In the genomic region with DNA sequence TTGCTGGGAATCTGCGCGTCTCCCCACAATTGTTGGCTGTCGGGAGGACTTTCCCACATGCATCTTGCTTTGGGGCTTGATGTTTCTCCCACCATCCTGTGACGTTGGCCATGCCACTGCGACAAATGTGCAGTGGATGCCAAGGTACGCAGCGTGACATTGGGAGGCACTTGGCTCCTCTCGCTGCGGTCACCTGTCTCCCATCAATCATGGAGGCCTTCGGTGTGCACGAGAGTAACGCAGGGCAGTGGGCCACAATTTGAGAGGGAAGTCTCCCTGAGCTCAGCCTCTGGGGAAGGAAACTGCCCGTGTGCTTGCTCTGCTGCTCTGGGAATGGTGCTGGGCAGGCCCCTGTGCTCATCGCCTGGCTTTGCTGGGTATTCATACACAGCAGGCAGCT, we compare ENCODE assay signal across 23 cellular contexts.
A peak's percentile ranks its signal among the peaks of the same experiment; 100 is the strongest.
DNase-seq lines count a peak whose midpoint lies in the region; ATAC-seq and TF ChIP-seq lines count a peak whose summit lies in the region.
"Had no signal": no experiment of that assay in that cellular context is flagged by ENCODE, and none has a peak within 500 bp of the region (broad histone marks: within the 10 kb centered on the region; RNA-seq: fewer than 3 reads in every experiment).

No MANE protein-coding gene starts in this region.

- no peak overlapping the region for H2BK15ac ChIP-seq in H9 (ENCODE audit: low read depth, low read length)

- no peak overlapping the region for H2AFZ ChIP-seq in H9 (ENCODE audit: low read length)

- H4K5ac ChIP-seq in H9 (ENCODE audit: insufficient read length, low read depth, low read length): no peak overlapping the region

- H3K4me1 ChIP-seq in H9 (ENCODE audit: insufficient read depth, low read length) (peaks cover 14% of the 10 kb centered on the region; the same call in 1 of the 2 replicates), SJSA1 (replicated peaks) (peaks cover 10% of the 10 kb centered on the region), iPS-20b (ENCODE audit: insufficient read depth, low read length) (peaks cover 14% of the 10 kb centered on the region; the same call in 1 of the 2 replicates), sigmoid colon (peaks cover 0 to 40% (median 38%) of the 10 kb centered on the region in 4 donors), upper lobe of right lung (peaks cover 5% of the 10 kb centered on the region)
- H3K4me1 ChIP-seq: left lung had no signal

- peak overlapping the region; percentile 21; the same call in 1 of the 2 replicates for H3K14ac ChIP-seq in H9 (ENCODE audit: insufficient read depth, low read length)

- no peaks in the 10 kb centered on the region for H3K23me2 ChIP-seq in H9 (ENCODE audit: insufficient read length, low read depth, low read length, poor library complexity, severe bottlenecking)

- no peaks in the 10 kb centered on the region for H3K27me3 ChIP-seq in H9 (ENCODE audit: insufficient read depth, low read length)
- no peaks in the 10 kb centered on the region for H3K27me3 ChIP-seq in SJSA1 (replicated peaks)
- H3K27me3 ChIP-seq in iPS-20b (ENCODE audit: insufficient read depth, low read length): no peaks in the 10 kb centered on the region; the same call in 1 of the 2 replicates
- no peaks in the 10 kb centered on the region for H3K27me3 ChIP-seq in sigmoid colon
- no peaks in the 10 kb centered on the region for H3K27me3 ChIP-seq in upper lobe of right lung
- H3K27me3 ChIP-seq: BE2C, left lung had no signal

- no peaks in the 10 kb centered on the region for H3K79me2 ChIP-seq in H9 (ENCODE audit: insufficient read depth, low read length)

- peak; percentile 11 for DNase-seq in H9
- DNase-seq in SJSA1 (ENCODE audit: low read depth in 1 of 2, low spot score in 2 of 2): no peak
- no peak for DNase-seq in sigmoid colon
- no peak for DNase-seq in upper lobe of right lung
- no peak for DNase-seq in activated naive CD4-positive, alpha-beta T cell treated with anti-CD3 and anti-CD28 coated beads, Interleukin-2, amount 50 U/mL, for 16 hours
- DNase-seq: ACHN; activated CD4-positive, CD25-positive, alpha-beta regulatory T cell; activated naive CD4-positive, alpha-beta T cell; BE2C; CD8-positive, alpha-beta T cell; dermis blood vessel endothelial cell; GOT3; KBM-7; natural killer cell; NCI-H1105; NCI-H187; NCI-H2171; NCI-H510A; stimulated activated naive B cell treated with anti-CD40 and anti-IgM and Interleukin-4, amounts not matched to agents 10 μg/mL and 1 μg/mL and 100 μg/mL, for 72 hours; T-cell had no signal

- H2BK5ac ChIP-seq in H9 (ENCODE audit: insufficient read length, low read length): no peak overlapping the region

- peaks cover 26 to 28% of the 10 kb centered on the region in 2 experiments for H3K4me1 Mint-ChIP-seq in H9
- H3K4me1 Mint-ChIP-seq: natural killer cell, T-cell had no signal

- intact Hi-C loops in sigmoid colon (cut with DNase I) (loop anchor here (5.0 kb wide), 1 partner anchor 79 kb away; no protein-coding TSS in a partner anchor), upper lobe of right lung (cut with DNase I) (no loop called here)

- H4K8ac ChIP-seq in H9 (replicated peaks; ENCODE audit: insufficient read length, low read depth, low read length): no peak overlapping the region

- H2BK120ac ChIP-seq in H9 (ENCODE audit: low read depth, low read length, poor library complexity, severe bottlenecking): no peak overlapping the region

- H3T11ph ChIP-seq in H9 (ENCODE audit: low read length): no peak overlapping the region

- no peaks in the 10 kb centered on the region for H3K79me1 ChIP-seq in H9 (ENCODE audit: insufficient read depth, low read depth, low read length, poor library complexity, severe bottlenecking)

- TF ChIP-seq POLR2A in sigmoid colon (IDR thresholded peaks at IDR 0.05): no peak

- no peak overlapping the region for H3K18ac ChIP-seq in H9 (ENCODE audit: insufficient read length, low read depth, low read length)

- TF ChIP-seq CTCF in H9 (conservative IDR thresholded peaks at IDR 0.05): no peak
- TF ChIP-seq CTCF in sigmoid colon (IDR thresholded peaks at IDR 0.05): no peak
- TF ChIP-seq CTCF in upper lobe of right lung (IDR thresholded peaks at IDR 0.05): no peak

- ATAC-seq in upper lobe of right lung (no peak), GM19328 (IDR thresholded peaks at IDR 0.05; ENCODE audit: unreplicated experiment) (no peak)
- ATAC-seq: CD8-positive, alpha-beta T cell; natural killer cell; stimulated activated naive B cell treated with anti-CD40 and anti-IgM and Interleukin-4, amounts not matched to agents 10 μg/mL and 1 μg/mL and 100 μg/mL, for 72 hours; T-cell had no signal

- peaks cover 0 to 5% of the 10 kb centered on the region in 2 experiments; a peak in 2 of 5 replicates for H3K9me3 Mint-ChIP-seq in H9
- H3K9me3 Mint-ChIP-seq: CD8-positive, alpha-beta T cell; natural killer cell; T-cell had no signal

- peaks cover 0 to 3% (median 0%) of the 10 kb centered on the region in 3 experiments; a peak in 2 of 7 replicates for H3K36me3 Mint-ChIP-seq in H9 (ENCODE audit: insufficient read depth in 1 of 3, low read depth in 3 of 3)
- H3K36me3 Mint-ChIP-seq: CD8-positive, alpha-beta T cell; natural killer cell; stimulated activated naive B cell treated with anti-CD40 and anti-IgM and Interleukin-4, amounts not matched to agents 10 μg/mL and 1 μg/mL and 100 μg/mL, for 72 hours; T-cell had no signal

- H3K9me3 ChIP-seq in H9 (ENCODE audit: control insufficient read depth, low read depth, low read length): no peaks in the 10 kb centered on the region
- H3K9me3 ChIP-seq in SJSA1 (replicated peaks): no peaks in the 10 kb centered on the region
- H3K9me3 ChIP-seq in iPS-20b (ENCODE audit: insufficient read depth, low read depth, low read length): no peaks in the 10 kb centered on the region
- no peaks in the 10 kb centered on the region for H3K9me3 ChIP-seq in sigmoid colon
- H3K9me3 ChIP-seq in upper lobe of right lung: no peaks in the 10 kb centered on the region
- H3K9me3 ChIP-seq: BE2C, left lung had no signal

- no peak overlapping the region for H3K4me2 ChIP-seq in H9 (ENCODE audit: insufficient read depth, insufficient read length, low read length)

- no CpG with 5 or more reads among the region's 14 CpGs for WGBS in H9 (ENCODE audit: extremely low coverage, insufficient read length, low lambda C conversion rate)
- 95 to 96% methylated on average over 14 of the region's 14 CpGs for WGBS in sigmoid colon, 2 donors

- H3K4me3 Mint-ChIP-seq in H9: no peak overlapping the region
- H3K4me3 Mint-ChIP-seq: CD8-positive, alpha-beta T cell; natural killer cell; stimulated activated naive B cell treated with anti-CD40 and anti-IgM and Interleukin-4, amounts not matched to agents 10 μg/mL and 1 μg/mL and 100 μg/mL, for 72 hours; T-cell had no signal

- H3K23ac ChIP-seq in H9 (ENCODE audit: insufficient read length, low read depth, low read length): no peak overlapping the region

- H4K20me1 ChIP-seq in H9 (ENCODE audit: control insufficient read depth, insufficient read depth, insufficient read length): no peaks in the 10 kb centered on the region

- no peak overlapping the region for H3K4me3 ChIP-seq in SJSA1
- H3K4me3 ChIP-seq in iPS-20b (ENCODE audit: low read length): no peak overlapping the region
- H3K4me3 ChIP-seq in sigmoid colon: no peak overlapping the region
- H3K4me3 ChIP-seq in upper lobe of right lung: no peak overlapping the region
- H3K4me3 ChIP-seq: left lung had no signal

- H3K56ac ChIP-seq in H9 (ENCODE audit: insufficient read length, low read depth, low read length): no peak overlapping the region

- no peak for TF ChIP-seq EP300 in sigmoid colon (IDR thresholded peaks at IDR 0.05)

- H3K27ac ChIP-seq in H9 (ENCODE audit: insufficient read length, low read depth, low read length) (no peak overlapping the region), SJSA1 (0 out of 2 replicates have a peak overlapping the region, but pooled peaks have one; percentile 38), iPS-20b (ENCODE audit: low read length) (peak overlapping the region; percentile 33), sigmoid colon (peak overlapping the region; percentile 57 to 75 (median 70)), upper lobe of right lung (no peak overlapping the region)

- H2BK12ac ChIP-seq in H9 (ENCODE audit: insufficient read length, low read depth, low read length): no peak overlapping the region

- H3K36me3 ChIP-seq in SJSA1: no peaks in the 10 kb centered on the region
- H3K36me3 ChIP-seq in iPS-20b (ENCODE audit: insufficient read depth, low read depth, low read length): no peaks in the 10 kb centered on the region
- no peaks in the 10 kb centered on the region for H3K36me3 ChIP-seq in sigmoid colon
- no peaks in the 10 kb centered on the region for H3K36me3 ChIP-seq in upper lobe of right lung
- H3K36me3 ChIP-seq: BE2C, left lung had no signal

- H3K27me3 Mint-ChIP-seq in H9 (ENCODE audit: low read depth): no peaks in the 10 kb centered on the region; the same call in 1 of the 2 replicates
- H3K27me3 Mint-ChIP-seq: stimulated activated naive B cell treated with anti-CD40 and anti-IgM and Interleukin-4, amounts not matched to agents 10 μg/mL and 1 μg/mL and 100 μg/mL, for 72 hours; T-cell had no signal

- H2AK5ac ChIP-seq in H9 (ENCODE audit: insufficient read length, low read length): no peak overlapping the region

- no peak overlapping the region for H3K9ac ChIP-seq in H9 (ENCODE audit: extremely low read depth, insufficient read length, low read length)
- H3K9ac ChIP-seq in iPS-20b (ENCODE audit: low read depth, low read length): no peak overlapping the region

- no peak overlapping the region for H2BK20ac ChIP-seq in H9 (ENCODE audit: low read depth, low read length, poor library complexity, severe bottlenecking)

- no peak overlapping the region for H3K4ac ChIP-seq in H9 (ENCODE audit: low read depth, low read length)

- H3K27ac Mint-ChIP-seq in H9: no peak overlapping the region
- H3K27ac Mint-ChIP-seq: CD8-positive, alpha-beta T cell; natural killer cell; stimulated activated naive B cell treated with anti-CD40 and anti-IgM and Interleukin-4, amounts not matched to agents 10 μg/mL and 1 μg/mL and 100 μg/mL, for 72 hours; T-cell had no signal

- H4K91ac ChIP-seq in H9 (ENCODE audit: insufficient read length, low read depth, low read length): no peak overlapping the region

Comparison
In these comparisons a context has a peak if more than half of its experiments do, and no peak if none do; other contexts are left out.
1. H3K27ac ChIP-seq: peak in SJSA1 (single experiment), iPS-20b (single experiment) and sigmoid colon (4 of 4); none in H9 (single experiment) and upper lobe of right lung (single experiment).